In the genomic region with DNA sequence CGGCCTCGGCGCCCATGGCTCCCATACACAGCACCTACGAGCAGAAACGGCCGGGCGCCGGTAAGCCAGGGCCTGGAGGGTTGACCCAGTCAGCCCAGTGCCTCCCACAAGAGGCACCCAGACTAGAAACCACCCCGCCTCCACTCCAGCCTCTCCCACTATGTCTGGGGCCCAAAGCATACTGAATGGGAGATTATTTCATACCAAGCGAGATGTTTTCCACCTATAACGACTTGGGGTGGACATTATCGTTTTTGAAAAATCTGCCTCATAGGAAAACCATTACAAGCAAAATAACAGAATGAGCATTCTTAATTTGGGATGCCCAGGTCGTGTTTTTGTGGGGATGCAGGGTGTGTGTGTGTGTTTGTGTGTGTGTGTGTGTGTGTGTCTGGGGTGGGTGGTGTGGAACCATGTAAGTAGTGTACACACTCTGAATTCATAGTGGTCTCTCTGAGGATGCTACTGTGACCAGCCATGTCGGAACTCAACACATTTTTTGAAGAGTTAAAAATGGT, we compare ENCODE assay signal across 1 cellular context.
TF ChIP-seq lines count a peak whose summit lies in the region.

No MANE protein-coding gene starts in this region.

TF ChIP-seq in HEK293, 187 proteins besides CTCF, POLR2A, EP300 and RAD21 (continued from another document):
- TF ChIP-seq EGR2 (tag by site-specific recombination; IDR thresholded peaks at IDR 0.05; ENCODE audit: low read depth), result peak; percentile 54; the same call in 1 of the 2 replicates
- no peak for TF ChIP-seq ZNF404 (tag by site-specific recombination; IDR thresholded peaks at IDR 0.05)
- no peak for TF ChIP-seq ZNF621 (tag by site-specific recombination; IDR thresholded peaks at IDR 0.05)
- no peak for TF ChIP-seq ZNF701 (tag by site-specific recombination; IDR thresholded peaks at IDR 0.05)
- TF ChIP-seq ZNF48 (tag by site-specific recombination; IDR thresholded peaks at IDR 0.05), result no peak
- TF ChIP-seq ZNF837 (tag by site-specific recombination; IDR thresholded peaks at IDR 0.05), result no peak
- TF ChIP-seq ZNF664 (tag by site-specific recombination; IDR thresholded peaks at IDR 0.05), result no peak
- peak; percentile 39 for TF ChIP-seq SP2 (tag by site-specific recombination; IDR thresholded peaks at IDR 0.05)
- peak; percentile 62 for TF ChIP-seq ZFHX2 (tag by site-specific recombination; conservative IDR thresholded peaks at IDR 0.05)
- TF ChIP-seq HOXC10 (CRISPR knock-in tag; IDR thresholded peaks at IDR 0.05), result no peak
- TF ChIP-seq ZNF777 (tag by site-specific recombination; IDR thresholded peaks at IDR 0.05; ENCODE audit: borderline replicate concordance), result no peak
- TF ChIP-seq, protein P1, sequence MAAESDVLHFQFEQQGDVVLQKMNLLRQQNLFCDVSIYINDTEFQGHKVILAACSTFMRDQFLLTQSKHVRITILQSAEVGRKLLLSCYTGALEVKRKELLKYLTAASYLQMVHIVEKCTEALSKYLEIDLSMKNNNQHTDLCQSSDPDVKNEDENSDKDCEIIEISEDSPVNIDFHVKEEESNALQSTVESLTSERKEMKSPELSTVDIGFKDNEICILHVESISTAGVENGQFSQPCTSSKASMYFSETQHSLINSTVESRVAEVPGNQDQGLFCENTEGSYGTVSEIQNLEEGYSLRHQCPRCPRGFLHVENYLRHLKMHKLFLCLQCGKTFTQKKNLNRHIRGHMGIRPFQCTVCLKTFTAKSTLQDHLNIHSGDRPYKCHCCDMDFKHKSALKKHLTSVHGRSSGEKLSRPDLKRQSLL (tag by site-specific recombination; IDR thresholded peaks at IDR 0.05), result no peak
- TF ChIP-seq, protein P2, sequence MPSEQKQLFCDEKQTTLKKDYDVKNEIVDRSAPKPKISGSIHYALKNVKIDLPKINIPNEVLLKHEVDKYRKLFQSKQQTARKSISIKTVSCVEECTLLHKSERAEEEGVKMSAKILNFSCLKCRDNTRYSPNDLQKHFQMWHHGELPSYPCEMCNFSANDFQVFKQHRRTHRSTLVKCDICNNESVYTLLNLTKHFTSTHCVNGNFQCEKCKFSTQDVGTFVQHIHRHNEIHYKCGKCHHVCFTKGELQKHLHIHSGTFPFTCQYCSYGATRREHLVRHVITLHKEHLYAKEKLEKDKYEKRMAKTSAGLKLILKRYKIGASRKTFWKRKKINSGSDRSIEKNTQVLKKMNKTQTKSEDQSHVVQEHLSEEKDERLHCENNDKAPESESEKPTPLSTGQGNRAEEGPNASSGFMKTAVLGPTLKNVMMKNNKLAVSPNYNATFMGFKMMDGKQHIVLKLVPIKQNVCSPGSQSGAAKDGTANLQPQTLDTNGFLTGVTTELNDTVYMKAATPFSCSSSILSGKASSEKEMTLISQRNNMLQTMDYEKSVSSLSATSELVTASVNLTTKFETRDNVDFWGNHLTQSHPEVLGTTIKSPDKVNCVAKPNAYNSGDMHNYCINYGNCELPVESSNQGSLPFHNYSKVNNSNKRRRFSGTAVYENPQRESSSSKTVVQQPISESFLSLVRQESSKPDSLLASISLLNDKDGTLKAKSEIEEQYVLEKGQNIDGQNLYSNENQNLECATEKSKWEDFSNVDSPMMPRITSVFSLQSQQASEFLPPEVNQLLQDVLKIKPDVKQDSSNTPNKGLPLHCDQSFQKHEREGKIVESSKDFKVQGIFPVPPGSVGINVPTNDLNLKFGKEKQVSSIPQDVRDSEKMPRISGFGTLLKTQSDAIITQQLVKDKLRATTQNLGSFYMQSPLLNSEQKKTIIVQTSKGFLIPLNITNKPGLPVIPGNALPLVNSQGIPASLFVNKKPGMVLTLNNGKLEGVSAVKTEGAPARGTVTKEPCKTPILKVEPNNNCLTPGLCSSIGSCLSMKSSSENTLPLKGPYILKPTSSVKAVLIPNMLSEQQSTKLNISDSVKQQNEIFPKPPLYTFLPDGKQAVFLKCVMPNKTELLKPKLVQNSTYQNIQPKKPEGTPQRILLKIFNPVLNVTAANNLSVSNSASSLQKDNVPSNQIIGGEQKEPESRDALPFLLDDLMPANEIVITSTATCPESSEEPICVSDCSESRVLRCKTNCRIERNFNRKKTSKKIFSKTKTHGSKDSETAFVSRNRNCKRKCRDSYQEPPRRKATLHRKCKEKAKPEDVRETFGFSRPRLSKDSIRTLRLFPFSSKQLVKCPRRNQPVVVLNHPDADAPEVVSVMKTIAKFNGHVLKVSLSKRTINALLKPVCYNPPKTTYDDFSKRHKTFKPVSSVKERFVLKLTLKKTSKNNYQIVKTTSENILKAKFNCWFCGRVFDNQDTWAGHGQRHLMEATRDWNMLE (tag by site-specific recombination; conservative IDR thresholded peaks at IDR 0.05; ENCODE audit: low read depth), result no peak
- peak; percentile 0; the same call in 1 of the 2 replicates for TF ChIP-seq ZBTB17 (tag by site-specific recombination; IDR thresholded peaks at IDR 0.05)
- TF ChIP-seq SP7 (tag by site-specific recombination; IDR thresholded peaks at IDR 0.05), result 0 out of 2 replicates have a peak, but pooled peaks have one; percentile 18
- TF ChIP-seq, protein P3, sequence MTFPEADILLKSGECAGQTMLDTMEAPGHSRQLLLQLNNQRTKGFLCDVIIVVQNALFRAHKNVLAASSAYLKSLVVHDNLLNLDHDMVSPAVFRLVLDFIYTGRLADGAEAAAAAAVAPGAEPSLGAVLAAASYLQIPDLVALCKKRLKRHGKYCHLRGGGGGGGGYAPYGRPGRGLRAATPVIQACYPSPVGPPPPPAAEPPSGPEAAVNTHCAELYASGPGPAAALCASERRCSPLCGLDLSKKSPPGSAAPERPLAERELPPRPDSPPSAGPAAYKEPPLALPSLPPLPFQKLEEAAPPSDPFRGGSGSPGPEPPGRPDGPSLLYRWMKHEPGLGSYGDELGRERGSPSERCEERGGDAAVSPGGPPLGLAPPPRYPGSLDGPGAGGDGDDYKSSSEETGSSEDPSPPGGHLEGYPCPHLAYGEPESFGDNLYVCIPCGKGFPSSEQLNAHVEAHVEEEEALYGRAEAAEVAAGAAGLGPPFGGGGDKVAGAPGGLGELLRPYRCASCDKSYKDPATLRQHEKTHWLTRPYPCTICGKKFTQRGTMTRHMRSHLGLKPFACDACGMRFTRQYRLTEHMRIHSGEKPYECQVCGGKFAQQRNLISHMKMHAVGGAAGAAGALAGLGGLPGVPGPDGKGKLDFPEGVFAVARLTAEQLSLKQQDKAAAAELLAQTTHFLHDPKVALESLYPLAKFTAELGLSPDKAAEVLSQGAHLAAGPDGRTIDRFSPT (tag by site-specific recombination; IDR thresholded peaks at IDR 0.05), result no peak
- TF ChIP-seq KLF8 (tag by site-specific recombination; IDR thresholded peaks at IDR 0.05), result no peak
- TF ChIP-seq, protein P4, sequence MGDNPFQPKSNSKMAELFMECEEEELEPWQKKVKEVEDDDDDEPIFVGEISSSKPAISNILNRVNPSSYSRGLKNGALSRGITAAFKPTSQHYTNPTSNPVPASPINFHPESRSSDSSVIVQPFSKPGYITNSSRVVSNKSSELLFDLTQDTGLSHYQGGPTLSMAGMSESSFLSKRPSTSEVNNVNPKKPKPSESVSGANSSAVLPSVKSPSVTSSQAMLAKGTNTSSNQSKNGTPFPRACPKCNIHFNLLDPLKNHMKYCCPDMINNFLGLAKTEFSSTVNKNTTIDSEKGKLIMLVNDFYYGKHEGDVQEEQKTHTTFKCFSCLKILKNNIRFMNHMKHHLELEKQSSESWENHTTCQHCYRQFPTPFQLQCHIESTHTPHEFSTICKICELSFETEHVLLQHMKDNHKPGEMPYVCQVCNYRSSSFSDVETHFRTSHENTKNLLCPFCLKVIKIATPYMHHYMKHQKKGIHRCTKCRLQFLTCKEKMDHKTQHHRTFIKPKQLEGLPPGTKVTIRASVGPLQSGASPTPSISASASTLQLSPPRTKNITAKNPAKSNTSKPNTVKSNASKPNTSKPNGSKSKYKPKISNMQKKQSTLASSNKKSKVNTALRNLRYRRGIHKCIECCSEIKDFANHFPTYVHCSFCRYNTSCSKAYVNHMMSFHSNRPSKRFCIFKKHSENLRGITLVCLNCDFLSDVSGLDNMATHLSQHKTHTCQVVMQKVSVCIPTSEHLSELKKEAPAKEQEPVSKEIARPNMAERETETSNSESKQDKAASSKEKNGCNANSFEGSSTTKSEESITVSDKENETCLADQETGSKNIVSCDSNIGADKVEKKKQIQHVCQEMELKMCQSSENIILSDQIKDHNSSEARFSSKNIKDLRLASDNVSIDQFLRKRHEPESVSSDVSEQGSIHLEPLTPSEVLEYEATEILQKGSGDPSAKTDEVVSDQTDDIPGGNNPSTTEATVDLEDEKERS (tag by site-specific recombination; IDR thresholded peaks at IDR 0.05), result no peak
- no peak for TF ChIP-seq FEZF1 (tag by site-specific recombination; IDR thresholded peaks at IDR 0.05)
- TF ChIP-seq, protein P5, sequence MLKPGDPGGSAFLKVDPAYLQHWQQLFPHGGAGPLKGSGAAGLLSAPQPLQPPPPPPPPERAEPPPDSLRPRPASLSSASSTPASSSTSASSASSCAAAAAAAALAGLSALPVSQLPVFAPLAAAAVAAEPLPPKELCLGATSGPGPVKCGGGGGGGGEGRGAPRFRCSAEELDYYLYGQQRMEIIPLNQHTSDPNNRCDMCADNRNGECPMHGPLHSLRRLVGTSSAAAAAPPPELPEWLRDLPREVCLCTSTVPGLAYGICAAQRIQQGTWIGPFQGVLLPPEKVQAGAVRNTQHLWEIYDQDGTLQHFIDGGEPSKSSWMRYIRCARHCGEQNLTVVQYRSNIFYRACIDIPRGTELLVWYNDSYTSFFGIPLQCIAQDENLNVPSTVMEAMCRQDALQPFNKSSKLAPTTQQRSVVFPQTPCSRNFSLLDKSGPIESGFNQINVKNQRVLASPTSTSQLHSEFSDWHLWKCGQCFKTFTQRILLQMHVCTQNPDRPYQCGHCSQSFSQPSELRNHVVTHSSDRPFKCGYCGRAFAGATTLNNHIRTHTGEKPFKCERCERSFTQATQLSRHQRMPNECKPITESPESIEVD (tag by site-specific recombination; IDR thresholded peaks at IDR 0.05), result 0 out of 2 replicates have a peak, but pooled peaks have one; percentile 12
- no peak for TF ChIP-seq ZNF350 (tag by site-specific recombination; IDR thresholded peaks at IDR 0.05)
- no peak for TF ChIP-seq ZNF658 (tag by site-specific recombination; IDR thresholded peaks at IDR 0.05)
- no peak for TF ChIP-seq RBAK (tag by site-specific recombination; IDR thresholded peaks at IDR 0.05)
- TF ChIP-seq GLIS1 (tag by site-specific recombination; IDR thresholded peaks at IDR 0.05), result no peak
- no peak for TF ChIP-seq ZNF548 (tag by site-specific recombination; IDR thresholded peaks at IDR 0.05)
- 0 out of 2 replicates have a peak, but pooled peaks have one; percentile 33 for TF ChIP-seq ZBTB8A (tag by site-specific recombination; IDR thresholded peaks at IDR 0.05)
- TF ChIP-seq, protein P6, sequence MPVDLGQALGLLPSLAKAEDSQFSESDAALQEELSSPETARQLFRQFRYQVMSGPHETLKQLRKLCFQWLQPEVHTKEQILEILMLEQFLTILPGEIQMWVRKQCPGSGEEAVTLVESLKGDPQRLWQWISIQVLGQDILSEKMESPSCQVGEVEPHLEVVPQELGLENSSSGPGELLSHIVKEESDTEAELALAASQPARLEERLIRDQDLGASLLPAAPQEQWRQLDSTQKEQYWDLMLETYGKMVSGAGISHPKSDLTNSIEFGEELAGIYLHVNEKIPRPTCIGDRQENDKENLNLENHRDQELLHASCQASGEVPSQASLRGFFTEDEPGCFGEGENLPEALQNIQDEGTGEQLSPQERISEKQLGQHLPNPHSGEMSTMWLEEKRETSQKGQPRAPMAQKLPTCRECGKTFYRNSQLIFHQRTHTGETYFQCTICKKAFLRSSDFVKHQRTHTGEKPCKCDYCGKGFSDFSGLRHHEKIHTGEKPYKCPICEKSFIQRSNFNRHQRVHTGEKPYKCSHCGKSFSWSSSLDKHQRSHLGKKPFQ (tag by site-specific recombination; IDR thresholded peaks at IDR 0.05), result 0 out of 2 replicates have a peak, but pooled peaks have one; percentile 27
- no peak for TF ChIP-seq REPIN1 (tag by site-specific recombination; IDR thresholded peaks at IDR 0.05; ENCODE audit: low read depth)
- peak; percentile 32; the same call in 1 of the 2 replicates for TF ChIP-seq ZFP69B (tag by site-specific recombination; IDR thresholded peaks at IDR 0.05)
- no peak; the same call in 1 of the 2 replicates for TF ChIP-seq ZNF2 (tag by site-specific recombination; IDR thresholded peaks at IDR 0.05)
- TF ChIP-seq ZEB2 (tag by site-specific recombination; IDR thresholded peaks at IDR 0.05), result no peak
- TF ChIP-seq ZNF223 (tag by site-specific recombination; IDR thresholded peaks at IDR 0.05), result no peak
- no peak for TF ChIP-seq ZNF654 (tag by site-specific recombination; IDR thresholded peaks at IDR 0.05; ENCODE audit: low read depth)
- no peak for TF ChIP-seq PRDM1 (tag by site-specific recombination; IDR thresholded peaks at IDR 0.05)
- TF ChIP-seq, protein P7, sequence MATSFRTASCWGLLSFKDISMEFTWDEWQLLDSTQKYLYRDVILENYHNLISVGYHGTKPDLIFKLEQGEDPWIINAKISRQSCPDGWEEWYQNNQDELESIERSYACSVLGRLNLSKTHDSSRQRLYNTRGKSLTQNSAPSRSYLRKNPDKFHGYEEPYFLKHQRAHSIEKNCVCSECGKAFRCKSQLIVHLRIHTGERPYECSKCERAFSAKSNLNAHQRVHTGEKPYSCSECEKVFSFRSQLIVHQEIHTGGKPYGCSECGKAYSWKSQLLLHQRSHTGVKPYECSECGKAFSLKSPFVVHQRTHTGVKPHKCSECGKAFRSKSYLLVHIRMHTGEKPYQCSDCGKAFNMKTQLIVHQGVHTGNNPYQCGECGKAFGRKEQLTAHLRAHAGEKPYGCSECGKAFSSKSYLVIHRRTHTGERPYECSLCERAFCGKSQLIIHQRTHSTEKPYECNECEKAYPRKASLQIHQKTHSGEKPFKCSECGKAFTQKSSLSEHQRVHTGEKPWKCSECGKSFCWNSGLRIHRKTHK (tag by site-specific recombination; IDR thresholded peaks at IDR 0.05), result no peak
- TF ChIP-seq ZNF155 (tag by site-specific recombination; IDR thresholded peaks at IDR 0.05), result no peak
- TF ChIP-seq, protein P8, sequence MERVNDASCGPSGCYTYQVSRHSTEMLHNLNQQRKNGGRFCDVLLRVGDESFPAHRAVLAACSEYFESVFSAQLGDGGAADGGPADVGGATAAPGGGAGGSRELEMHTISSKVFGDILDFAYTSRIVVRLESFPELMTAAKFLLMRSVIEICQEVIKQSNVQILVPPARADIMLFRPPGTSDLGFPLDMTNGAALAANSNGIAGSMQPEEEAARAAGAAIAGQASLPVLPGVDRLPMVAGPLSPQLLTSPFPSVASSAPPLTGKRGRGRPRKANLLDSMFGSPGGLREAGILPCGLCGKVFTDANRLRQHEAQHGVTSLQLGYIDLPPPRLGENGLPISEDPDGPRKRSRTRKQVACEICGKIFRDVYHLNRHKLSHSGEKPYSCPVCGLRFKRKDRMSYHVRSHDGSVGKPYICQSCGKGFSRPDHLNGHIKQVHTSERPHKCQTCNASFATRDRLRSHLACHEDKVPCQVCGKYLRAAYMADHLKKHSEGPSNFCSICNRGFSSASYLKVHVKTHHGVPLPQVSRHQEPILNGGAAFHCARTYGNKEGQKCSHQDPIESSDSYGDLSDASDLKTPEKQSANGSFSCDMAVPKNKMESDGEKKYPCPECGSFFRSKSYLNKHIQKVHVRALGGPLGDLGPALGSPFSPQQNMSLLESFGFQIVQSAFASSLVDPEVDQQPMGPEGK (tag by site-specific recombination; IDR thresholded peaks at IDR 0.05), result no peak
- TF ChIP-seq WT1 (tag by site-specific recombination; IDR thresholded peaks at IDR 0.05), result no peak
- TF ChIP-seq, protein P9, sequence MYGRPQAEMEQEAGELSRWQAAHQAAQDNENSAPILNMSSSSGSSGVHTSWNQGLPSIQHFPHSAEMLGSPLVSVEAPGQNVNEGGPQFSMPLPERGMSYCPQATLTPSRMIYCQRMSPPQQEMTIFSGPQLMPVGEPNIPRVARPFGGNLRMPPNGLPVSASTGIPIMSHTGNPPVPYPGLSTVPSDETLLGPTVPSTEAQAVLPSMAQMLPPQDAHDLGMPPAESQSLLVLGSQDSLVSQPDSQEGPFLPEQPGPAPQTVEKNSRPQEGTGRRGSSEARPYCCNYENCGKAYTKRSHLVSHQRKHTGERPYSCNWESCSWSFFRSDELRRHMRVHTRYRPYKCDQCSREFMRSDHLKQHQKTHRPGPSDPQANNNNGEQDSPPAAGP (tag by site-specific recombination; IDR thresholded peaks at IDR 0.05), result no peak
